ENCODE assay signal across 9 cellular contexts in the genomic region with DNA sequence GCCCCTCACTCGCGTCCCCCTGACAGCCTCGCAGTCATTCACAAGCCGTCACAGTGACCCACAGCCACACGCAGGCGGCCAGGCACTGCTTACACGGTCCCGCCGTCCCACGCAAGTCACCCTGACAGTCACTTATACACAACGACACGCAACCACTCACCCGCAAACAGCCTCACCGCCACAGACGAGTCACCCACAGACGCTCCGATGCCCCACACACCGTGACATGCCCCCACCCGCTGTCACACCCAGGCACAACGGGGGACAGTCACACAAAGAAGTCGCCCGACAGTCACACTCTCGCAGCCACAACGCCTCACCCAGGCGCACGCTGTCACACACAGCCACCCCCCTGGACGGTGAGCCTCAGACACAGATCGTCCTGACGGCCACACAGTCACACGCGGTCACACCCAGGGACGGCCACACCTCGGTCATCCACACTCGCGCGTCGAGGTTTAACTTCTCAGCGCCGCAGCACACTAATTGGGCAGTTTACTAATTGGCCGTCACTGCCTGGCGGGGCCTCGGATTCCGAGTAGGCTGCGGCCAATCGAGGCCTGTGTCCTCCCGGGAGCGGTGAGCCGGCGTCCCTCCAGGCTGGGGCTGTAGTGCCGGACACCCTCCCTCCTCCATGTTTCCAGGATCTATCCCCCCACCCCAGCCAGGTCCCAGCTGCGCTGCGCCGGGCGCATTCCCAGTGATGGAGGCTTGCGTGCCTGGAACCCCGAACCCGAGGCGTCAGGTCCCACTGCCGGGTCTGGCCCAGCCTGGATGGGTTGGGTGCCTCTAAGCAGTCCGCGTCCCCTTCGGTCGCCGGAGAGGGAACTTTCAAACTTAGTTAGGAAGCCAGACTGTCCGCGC. TPM values are rescaled to one million over a fixed set of nuclear protein-coding genes. Genes with fewer than 3 reads are reported as not detected.
A peak's percentile ranks its signal among the peaks of the same experiment; 100 is the strongest.
DNase-seq lines count a peak whose midpoint lies in the region; ATAC-seq, FAIRE-seq and TF ChIP-seq lines count a peak whose summit lies in the region.
"Had no signal": no experiment of that assay in that cellular context is flagged by ENCODE, and none has a peak within 500 bp of the region (broad histone marks: within the 10 kb centered on the region; RNA-seq: fewer than 3 reads in every experiment).

No MANE protein-coding gene starts in this region.

- FAIRE-seq in keratinocyte (lab: Jason Lieb, UNC) = no peak
- FAIRE-seq: TTC549 had no signal

- H2AFZ ChIP-seq in keratinocyte (ENCODE audit: control insufficient read depth, low read length) = peak overlapping the region; percentile 34

- H3K27me3 ChIP-seq in keratinocyte (ENCODE audit: control insufficient read depth, extremely low read depth, insufficient read depth, low read length) = peaks cover 40% of the 10 kb centered on the region

- dilution Hi-C loops in keratinocyte (cut with MboI; ENCODE audit: extremely low pct_ligation_motif_present, low sequenced_read_pairs) = no loop called here

- H3K4me2 ChIP-seq in keratinocyte (ENCODE audit: control insufficient read depth, extremely low read depth, insufficient read depth, low read depth, low read length) = peak overlapping the region; percentile 45

- H3K27ac ChIP-seq in keratinocyte (ENCODE audit: control insufficient read depth, insufficient read depth, low read length) = no peak overlapping the region

- H3K36me3 ChIP-seq in keratinocyte (ENCODE audit: control insufficient read depth in 2 of 2, extremely low read depth in 1 of 2, insufficient read depth in 2 of 2, low read length in 2 of 2) = no peaks in the 10 kb centered on the region

- H3K9ac ChIP-seq in keratinocyte (ENCODE audit: control insufficient read depth, extremely low read depth, insufficient read depth, low read length) = no peak overlapping the region

- DNase-seq in RPMI8226 (peak; percentile 26), astrocyte of the spinal cord (ENCODE audit: low read depth, low spot score) (peak; percentile 18), keratinocyte (ENCODE audit: low read depth, low spot score) (no peak), GDM1 (lab: John Stamatoyannopoulos, UW) (no peak), ACHN (no peak)
- DNase-seq in stimulated activated CD8-positive, alpha-beta memory T cell treated with anti-CD3 and anti-CD28 coated beads, Interleukin-15, amount 100 ng/mL, for 4 hours (ENCODE audit: low read depth in 2 of 2) = peak; percentile 23 to 33

- H4K20me1 ChIP-seq in keratinocyte (ENCODE audit: control insufficient read depth, extremely low read depth, insufficient read depth, low read length) = no peaks in the 10 kb centered on the region

- peak; percentile 18 for ATAC-seq in GM19035 (IDR thresholded peaks at IDR 0.05; ENCODE audit: unreplicated experiment)
- ATAC-seq in GM19397 (IDR thresholded peaks at IDR 0.05; ENCODE audit: unreplicated experiment) = no peak

- in situ Hi-C loops in astrocyte of the spinal cord (cut with HindIII; ENCODE audit: low sequenced_read_pairs) (no loop called here), ACHN (cut with HindIII; ENCODE audit: low pct_ligation_motif_present, low pct_unique_long_range_greater_than_20kb, low sequenced_read_pairs) (no loop called here)

- peaks cover 8% of the 10 kb centered on the region for H3K4me1 ChIP-seq in keratinocyte (ENCODE audit: control insufficient read depth, extremely low read depth, insufficient read depth, low read length)

- H3K79me2 ChIP-seq in keratinocyte (ENCODE audit: control insufficient read depth, insufficient read depth, low read length) = no peaks in the 10 kb centered on the region

- H3K4me3 ChIP-seq in astrocyte of the spinal cord (ENCODE audit: low read depth, low read length) = peak overlapping the region; percentile 58
- H3K4me3 ChIP-seq in keratinocyte (ENCODE audit: control insufficient read depth in 2 of 3, extremely low read depth in 1 of 3, insufficient read depth in 2 of 3, low read depth in 1 of 3, low read length in 3 of 3) = peak overlapping the region in 2 of 3 experiments; percentile 7 to 47

- no peak for TF ChIP-seq CTCF in astrocyte of the spinal cord (IDR thresholded peaks at IDR 0.05; ENCODE audit: low read depth, low read length)
- no peak for TF ChIP-seq CTCF in keratinocyte (optimal IDR thresholded peaks at IDR 0.05 in 1 of 3, IDR thresholded peaks at IDR 0.05 in 1 of 3, conservative IDR thresholded peaks at IDR 0.05 in 1 of 3; ENCODE audit: extremely low read depth in 1 of 3, insufficient read depth in 2 of 3, low read length in 3 of 3)

- H3K9me3 ChIP-seq in keratinocyte (ENCODE audit: control insufficient read depth, low read depth, low read length) = no peaks in the 10 kb centered on the region

- H3K9me1 ChIP-seq in keratinocyte (ENCODE audit: control insufficient read depth, extremely low read depth, insufficient read depth, low read length) = no peaks in the 10 kb centered on the region

RNA-seq across cellular contexts. Expression of a gene that starts 0.8 kb away (rescaled TPM):
- 0.04 to 0.76 TPM (median 0.20 TPM) in 3 replicates for polyA plus RNA-seq in keratinocyte
- 0.19 TPM for polyA plus RNA-seq in keratinocyte (2011; ENCODE audit: low read depth)
- 0.32 and 0.61 TPM in 2 replicates for polyA plus RNA-seq in keratinocyte (2011; cell fraction: cytosol; rRNA removed)
- 0.27 and 0.37 TPM in 2 replicates for polyA plus RNA-seq in keratinocyte (2011; cell fraction: nucleus; rRNA removed)
- 0.28 and 1.4 TPM in 2 replicates for polyA plus RNA-seq in keratinocyte (2012; ENCODE audit: low replicate concordance)
- 0.26 to 1.1 TPM in 2 of 3 replicates, not detected in the other for polyA minus RNA-seq in keratinocyte
- polyA minus RNA-seq in keratinocyte (2011; cell fraction: cytosol; rRNA and poly(A)+ RNA removed) = not detected
- 0.31 TPM in 1 of 2 replicates, not detected in the other for polyA minus RNA-seq in keratinocyte (2011; cell fraction: nucleus; rRNA and poly(A)+ RNA removed)

Comparison
In these comparisons a context has a peak if more than half of its experiments do, and no peak if none do; other contexts are left out.
1. DNase-seq: peak in RPMI8226 (single experiment), astrocyte of the spinal cord (single experiment) and stimulated activated CD8-positive, alpha-beta memory T cell treated with anti-CD3 and anti-CD28 coated beads, Interleukin-15, amount 100 ng/mL, for 4 hours (2 of 2); none in keratinocyte (single experiment), GDM1 (single experiment) and ACHN (single experiment).